ENCODE assay signal across 1 cellular context in the genomic region with DNA sequence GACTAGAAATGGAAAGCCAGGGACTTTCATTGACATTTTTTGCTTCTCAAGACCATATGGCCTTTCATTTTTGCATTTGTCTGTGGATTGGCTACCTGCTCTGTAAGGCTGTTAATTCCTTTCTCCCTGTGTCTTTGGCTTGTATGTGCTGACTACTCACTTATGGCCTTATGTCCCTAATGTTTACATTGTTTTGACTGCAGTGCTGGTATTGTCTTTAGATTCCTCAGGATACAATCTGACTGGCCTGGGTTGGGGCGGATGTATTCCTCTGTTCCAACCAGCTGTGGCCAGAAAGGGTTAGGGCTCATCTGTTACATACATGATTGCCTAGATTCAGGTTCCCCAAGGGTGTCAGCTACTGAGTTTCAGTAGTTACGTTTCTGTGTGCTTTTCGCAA.
TF ChIP-seq lines count a peak whose summit lies in the region.

No MANE protein-coding gene starts in this region.

TF ChIP-seq in GM23338, 12 proteins besides CTCF, POLR2A, EP300 and RAD21 (continued from another document):
- TF ChIP-seq JUNB (IDR thresholded peaks at IDR 0.05; ENCODE audit: unreplicated experiment) (no peak), STAT1 (IDR thresholded peaks at IDR 0.05; ENCODE audit: unreplicated experiment) (no peak), EZH2phosphoT487 (IDR thresholded peaks at IDR 0.05; ENCODE audit: unreplicated experiment) (no peak), ZNF114 (CRISPR knock-in tag; IDR thresholded peaks at IDR 0.05) (no peak)
- TF ChIP-seq, protein P1, sequence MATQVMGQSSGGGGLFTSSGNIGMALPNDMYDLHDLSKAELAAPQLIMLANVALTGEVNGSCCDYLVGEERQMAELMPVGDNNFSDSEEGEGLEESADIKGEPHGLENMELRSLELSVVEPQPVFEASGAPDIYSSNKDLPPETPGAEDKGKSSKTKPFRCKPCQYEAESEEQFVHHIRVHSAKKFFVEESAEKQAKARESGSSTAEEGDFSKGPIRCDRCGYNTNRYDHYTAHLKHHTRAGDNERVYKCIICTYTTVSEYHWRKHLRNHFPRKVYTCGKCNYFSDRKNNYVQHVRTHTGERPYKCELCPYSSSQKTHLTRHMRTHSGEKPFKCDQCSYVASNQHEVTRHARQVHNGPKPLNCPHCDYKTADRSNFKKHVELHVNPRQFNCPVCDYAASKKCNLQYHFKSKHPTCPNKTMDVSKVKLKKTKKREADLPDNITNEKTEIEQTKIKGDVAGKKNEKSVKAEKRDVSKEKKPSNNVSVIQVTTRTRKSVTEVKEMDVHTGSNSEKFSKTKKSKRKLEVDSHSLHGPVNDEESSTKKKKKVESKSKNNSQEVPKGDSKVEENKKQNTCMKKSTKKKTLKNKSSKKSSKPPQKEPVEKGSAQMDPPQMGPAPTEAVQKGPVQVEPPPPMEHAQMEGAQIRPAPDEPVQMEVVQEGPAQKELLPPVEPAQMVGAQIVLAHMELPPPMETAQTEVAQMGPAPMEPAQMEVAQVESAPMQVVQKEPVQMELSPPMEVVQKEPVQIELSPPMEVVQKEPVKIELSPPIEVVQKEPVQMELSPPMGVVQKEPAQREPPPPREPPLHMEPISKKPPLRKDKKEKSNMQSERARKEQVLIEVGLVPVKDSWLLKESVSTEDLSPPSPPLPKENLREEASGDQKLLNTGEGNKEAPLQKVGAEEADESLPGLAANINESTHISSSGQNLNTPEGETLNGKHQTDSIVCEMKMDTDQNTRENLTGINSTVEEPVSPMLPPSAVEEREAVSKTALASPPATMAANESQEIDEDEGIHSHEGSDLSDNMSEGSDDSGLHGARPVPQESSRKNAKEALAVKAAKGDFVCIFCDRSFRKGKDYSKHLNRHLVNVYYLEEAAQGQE (IDR thresholded peaks at IDR 0.05; ENCODE audit: unreplicated experiment), result no peak
